9 cellular contexts compared by ENCODE assay signal in genomic region chr6:37860226-37860839, GRCh38. TPM values are rescaled to one million over a fixed set of nuclear protein-coding genes. Genes with fewer than 3 reads are reported as not detected.
DNase-seq lines count a peak whose midpoint lies in the region; ATAC-seq, FAIRE-seq and TF ChIP-seq lines count a peak whose summit lies in the region.
"Had no signal": no experiment of that assay in that cellular context is flagged by ENCODE, and none has a peak within 500 bp of the region (broad histone marks: within the 10 kb centered on the region; RNA-seq: fewer than 3 reads in every experiment).

No MANE protein-coding gene starts in this region.

- CTCF ChIA-PET in BJ (lab: Yijun Ruan, JAX) = interaction anchor here (0.7 to 1.6 kb wide), 3 partner anchors 9 to 16 kb away, joined by 3 to 5 read pairs (median 5); no protein-coding TSS in a partner anchor

- no peak overlapping the region for H2BK120ac ChIP-seq in neuronal stem cell (ENCODE audit: low read depth, low read length)

- H3K9me3 ChIP-seq in SJCRH30 (replicated peaks) = no peaks in the 10 kb centered on the region; the same call in none of the 2 replicates
- H3K9me3 ChIP-seq in small intestine (ENCODE audit: control insufficient read depth, low read depth) = no peaks in the 10 kb centered on the region
- H3K9me3 ChIP-seq in neuronal stem cell (replicated peaks in 1 of 2; ENCODE audit: control insufficient read depth in 2 of 2, insufficient read depth in 1 of 2, low read depth in 1 of 2, low read length in 2 of 2) = no peaks in the 10 kb centered on the region

- H2BK5ac ChIP-seq in neuronal stem cell (ENCODE audit: low read length) = no peak overlapping the region

- POLR2A ChIA-PET in BJ (lab: Charles Lee) = no interaction called here

- no peak overlapping the region for H4K8ac ChIP-seq in neuronal stem cell (ENCODE audit: low read depth, low read length)

- no peak overlapping the region for H3K4ac ChIP-seq in neuronal stem cell (ENCODE audit: low read length)

- no peak overlapping the region for H3K4me3 ChIP-seq in BJ (ENCODE audit: low read depth, low read length)
- no peak overlapping the region for H3K4me3 ChIP-seq in SJCRH30
- H3K4me3 ChIP-seq in small intestine (ENCODE audit: low read depth in 1 of 2, low read length in 2 of 2) = no peak overlapping the region
- no peak overlapping the region for H3K4me3 ChIP-seq in neuronal stem cell (ENCODE audit: low read length in 2 of 2)

- H4K91ac ChIP-seq in neuronal stem cell (ENCODE audit: low read depth, low read length, poor library complexity) = no peak overlapping the region

- no peak overlapping the region for H3K23ac ChIP-seq in neuronal stem cell (ENCODE audit: low read depth, low read length, poor library complexity)

- no peak overlapping the region for H2AK5ac ChIP-seq in neuronal stem cell (ENCODE audit: low read depth, low read length)

- H2BK15ac ChIP-seq in neuronal stem cell (ENCODE audit: low read length) = no peak overlapping the region

- 52 to 73% (median 72%) methylated on average over 1 of the region's 1 CpG for WGBS in small intestine, 3 donors
- no CpG with 5 or more reads among the region's 1 CpG for WGBS in neuronal stem cell (ENCODE audit: extremely low coverage in 2 of 2, insufficient read length in 2 of 2, insufficient replicate concordance in 1 of 2), 2 donors

- H3K18ac ChIP-seq in neuronal stem cell (ENCODE audit: low read length) = no peak overlapping the region

- no peak overlapping the region for H2BK12ac ChIP-seq in neuronal stem cell (ENCODE audit: low read length)

- DNase-seq in BJ (ENCODE audit: low read depth) (no peak), SJCRH30 (peak; percentile 20 to 56), fibroblast of peridontal ligament (ENCODE audit: extremely low read depth) (peak; percentile 73), small intestine (peak; percentile 48), neuronal stem cell (ENCODE audit: low spot score) (no peak)

- peaks cover 2% of the 10 kb centered on the region; the same call in 1 of the 2 replicates for H3K36me3 ChIP-seq in BJ (ENCODE audit: control insufficient read depth, insufficient read depth, low read length)
- peaks cover 2% of the 10 kb centered on the region for H3K36me3 ChIP-seq in SJCRH30
- H3K36me3 ChIP-seq in small intestine (ENCODE audit: control insufficient read depth in 2 of 2, insufficient read depth in 2 of 2, low read length in 2 of 2) = peaks cover 0 to 2% of the 10 kb centered on the region in 2 donors
- H3K36me3 ChIP-seq in neuronal stem cell (replicated peaks in 1 of 2; ENCODE audit: control insufficient read depth in 2 of 2, insufficient read depth in 2 of 2, low read length in 2 of 2) = peaks cover 0 to 7% of the 10 kb centered on the region in 2 donors

- H3K27ac ChIP-seq in SJCRH30 (no peak overlapping the region), small intestine (ENCODE audit: low read depth in 1 of 2, low read length in 1 of 2) (no peak overlapping the region), neuronal stem cell (replicated peaks; ENCODE audit: low read length) (no peak overlapping the region)

- no peak for FAIRE-seq in small intestine (lab: Jason Lieb, UNC)
- FAIRE-seq: islet of Langerhans had no signal

- ATAC-seq in GM18868 (IDR thresholded peaks at IDR 0.05; ENCODE audit: unreplicated experiment) = no peak
- ATAC-seq in HG03139 (IDR thresholded peaks at IDR 0.05; ENCODE audit: unreplicated experiment) = no peak

- no peak overlapping the region for H3K9ac ChIP-seq in neuronal stem cell (ENCODE audit: low read depth, low read length, poor library complexity)

- H3K27me3 ChIP-seq in BJ (ENCODE audit: control insufficient read depth, insufficient read depth, low read length) (no peaks in the 10 kb centered on the region), SJCRH30 (no peaks in the 10 kb centered on the region), small intestine (ENCODE audit: control insufficient read depth in 2 of 2, insufficient read depth in 2 of 2, low read length in 2 of 2) (no peaks in the 10 kb centered on the region), neuronal stem cell (ENCODE audit: control insufficient read depth in 3 of 3, insufficient read depth in 3 of 3, low read depth in 1 of 3, low read length in 3 of 3) (no peaks in the 10 kb centered on the region)

- H3K4me2 ChIP-seq in neuronal stem cell (ENCODE audit: insufficient read depth, low read length, poor library complexity, severe bottlenecking) = no peak overlapping the region

- TF ChIP-seq CTCF in BJ (IDR thresholded peaks at IDR 0.05; ENCODE audit: insufficient read depth, low read depth, low read length) (peak; percentile 71), GM12874 (IDR thresholded peaks at IDR 0.05; ENCODE audit: insufficient read depth, low read depth, low read length) (peak; percentile 28; the same call in 1 of the 2 replicates)

- no peak overlapping the region for H2AFZ ChIP-seq in neuronal stem cell (ENCODE audit: low read length)

- no peak overlapping the region for H3K14ac ChIP-seq in neuronal stem cell (ENCODE audit: low read length)

- H3K79me1 ChIP-seq in neuronal stem cell (ENCODE audit: low read depth, low read length) = no peaks in the 10 kb centered on the region

- H3K4me1 ChIP-seq in SJCRH30 (no peaks in the 10 kb centered on the region), small intestine (ENCODE audit: control insufficient read depth in 2 of 2, insufficient read depth in 1 of 2, low read depth in 1 of 2, low read length in 1 of 2) (no peaks in the 10 kb centered on the region), neuronal stem cell (ENCODE audit: control insufficient read depth in 2 of 2, insufficient read depth in 1 of 2, low read depth in 1 of 2, low read length in 2 of 2) (no peaks in the 10 kb centered on the region)

RNA-seq across cellular contexts. Expression of gene ZFAND3, which starts 40.8 kb away (rescaled TPM):
- polyA plus RNA-seq in BJ (2011; rRNA removed) (15.5 and 21.8 TPM in 2 replicates), small intestine (10 to 100 TPM; 35.9 to 40.9 (median 40.8) TPM)
- polyA minus RNA-seq in BJ (2011; rRNA and poly(A)+ RNA removed) = 31.2 and 42.8 TPM in 2 replicates
- total RNA-seq in SJCRH30 (2014; rRNA removed; shearing (Covaris generic)) = 26.2 and 28.7 TPM in 2 replicates
- polyA plus RNA-seq in neuronal stem cell (2013, experiment 1 of 2) = 76.7 TPM
- 81.6 TPM for polyA plus RNA-seq in neuronal stem cell (2013, experiment 2 of 2)

Comparison
In these comparisons a context has a peak if more than half of its experiments do, and no peak if none do; other contexts are left out.
1. DNase-seq: peak in SJCRH30 (2 of 2), fibroblast of peridontal ligament (single experiment) and small intestine (single experiment); none in BJ (single experiment) and neuronal stem cell (single experiment).